Comparison of ENCODE assay signal across 33 cellular contexts in genomic region chr10:45229823-45230222, GRCh38.
"Had no signal": no experiment of that assay in that cellular context is flagged by ENCODE, and none has a peak within 500 bp of the region (broad histone marks: within the 10 kb centered on the region; RNA-seq: fewer than 3 reads in every experiment).

No MANE protein-coding gene starts in this region.

- DNase-seq: activated effector memory CD4-positive, alpha-beta T cell treated with anti-CD3 and anti-CD28 coated beads, Interleukin-2, amount 50 U/mL, for 16 hours; activated effector memory CD4-positive, alpha-beta T cell treated with Interleukin-2 at 50 U/mL for 16 hours; activated gamma-delta T cell; activated gamma-delta T cell treated with Interleukin-2 at 50 U/mL for 16 hours; activated naive CD4-positive, alpha-beta T cell; activated naive CD4-positive, alpha-beta T cell treated with anti-CD3 and anti-CD28 coated beads for 36 hours; activated naive CD4-positive, alpha-beta T cell treated with anti-CD3 and anti-CD28 coated beads, Interleukin-2, amount 10 ng/mL, durations not matched to agents 7 days and 5 days; activated naive CD4-positive, alpha-beta T cell treated with anti-CD3 and anti-CD28 coated beads, Interleukin-2, amount 50 U/mL, for 16 hours; activated naive CD4-positive, alpha-beta T cell treated with Interleukin-2 at 50 U/mL for 16 hours; activated naive CD8-positive, alpha-beta T cell treated with anti-CD3 and anti-CD28 coated beads for 36 hours; activated naive CD8-positive, alpha-beta T cell treated with anti-CD3 and anti-CD28 coated beads, Interleukin-2, amount 10 ng/mL, durations not matched to agents 7 days and 5 days; activated naive CD8-positive, alpha-beta T cell treated with anti-CD3 and anti-CD28 coated beads, Interleukin-2, amount 50 U/mL, for 24 hours; activated T-cell treated with anti-CD3 and anti-CD28 coated beads, Interleukin-2, amount 50 U/mL, for 4 hours; activated T-cell treated with anti-CD3 and anti-CD28 coated beads, Interleukin-2, amount 50 U/mL, for 48 hours; activated T-cell treated with anti-CD3 and anti-CD28 coated beads, Interleukin-2, amount 50 U/mL, for 72 hours; adrenal gland; amniotic stem cell; amygdala; anterior cingulate cortex; aorta; body of pancreas; brain microvascular endothelial cell; caudate nucleus; central memory CD4-positive, alpha-beta T cell; cerebellar nuclear complex had no signal

- ATAC-seq: activated naive CD4-positive, alpha-beta T cell treated with anti-CD3 and anti-CD28 coated beads, Interleukin-2, amount 50 U/mL, for 72 hours; activated naive CD8-positive, alpha-beta T cell treated with anti-CD3 and anti-CD28 coated beads, Interleukin-2, amount 50 U/mL, for 24 hours; activated T-cell treated with anti-CD3 and anti-CD28 coated beads, Interleukin-2, amount 50 U/mL, for 4 hours; activated T-cell treated with anti-CD3 and anti-CD28 coated beads, Interleukin-2, amount 50 U/mL, for 72 hours; activated T-helper 17 cell treated with anti-CD3 and anti-CD28 coated beads, Interleukin-2, amount 50 U/mL, for 72 hours; body of pancreas had no signal

- H3K36me3 ChIP-seq: adrenal gland, ascending aorta, brain microvascular endothelial cell, breast epithelium, cardiac muscle cell had no signal

- H3K4me3 ChIP-seq: adrenal gland, ascending aorta, body of pancreas, breast epithelium, cardiac muscle cell had no signal

- H3K27ac ChIP-seq: adrenal gland, ascending aorta, body of pancreas, brain microvascular endothelial cell, breast epithelium, cardiac muscle cell had no signal

- H3K4me1 ChIP-seq: adrenal gland, ascending aorta, body of pancreas, breast epithelium had no signal

- H3K27me3 ChIP-seq: ascending aorta, body of pancreas, brain microvascular endothelial cell, breast epithelium, cardiac muscle cell had no signal

- H3K9me3 ChIP-seq: body of pancreas had no signal

- FAIRE-seq: astrocyte, bronchial epithelial cell, colon had no signal
